Comparison of ENCODE assay signal across 8 cellular contexts in genomic region chr12:5083955-5084849, GRCh38.
DNase-seq lines count a peak whose midpoint lies in the region; ATAC-seq and TF ChIP-seq lines count a peak whose summit lies in the region.

No MANE protein-coding gene starts in this region.

- ATAC-seq in GM21576 (IDR thresholded peaks at IDR 0.05; ENCODE audit: unreplicated experiment) (no peak), HG03520 (IDR thresholded peaks at IDR 0.05; ENCODE audit: unreplicated experiment) (no peak)

- DNase-seq in AG08396 (ENCODE audit: low spot score) (peak; percentile 68), GM12865 (ENCODE audit: low read depth) (peak; percentile 67), NCI-H2029 treated with DMSO at 0.1 percent for 48 hours (lab: John Stamatoyannopoulos, UW) (peak; percentile 31), astrocyte of the cerebellum (ENCODE audit: low read depth) (peak; percentile 62), iPS-NIHi7 (ENCODE audit: extremely low spot score) (peak; percentile 83), superior temporal gyrus (ENCODE audit: extremely low spot score) (peak; percentile 91)

- TF ChIP-seq CTCF in GM12865 (IDR thresholded peaks at IDR 0.05; ENCODE audit: insufficient read depth, low read depth, low read length, missing control alignments): peak; percentile 73
- TF ChIP-seq CTCF in astrocyte of the cerebellum (IDR thresholded peaks at IDR 0.05; ENCODE audit: low read depth, low read length, missing control alignments): peak; percentile 73

- no peak overlapping the region for H3K4me3 ChIP-seq in GM12865 (ENCODE audit: low read depth, low read length)
- no peak overlapping the region for H3K4me3 ChIP-seq in astrocyte of the cerebellum (ENCODE audit: low read depth, low read length)

- in situ Hi-C loops in astrocyte of the cerebellum (cut with HindIII; ENCODE audit: low sequenced_read_pairs): loop anchor here (10.0 kb wide), 1 partner anchor 81 kb away; no protein-coding TSS in a partner anchor

Comparison
In these comparisons a context has a peak if more than half of its experiments do, and no peak if none do; other contexts are left out.
1. DNase-seq: peak in every context shown above with its lines; median percentile 91 in superior temporal gyrus; 83 in iPS-NIHi7; 68 in AG08396; 67 in GM12865; 62 in astrocyte of the cerebellum; 31 in NCI-H2029 treated with DMSO at 0.1 percent for 48 hours.